30 cellular contexts compared by ENCODE assay signal in genomic region chr22:36783743-36784142, GRCh38. TPM values are rescaled to one million over a fixed set of nuclear protein-coding genes. Genes with fewer than 3 reads are reported as not detected.
"Had no signal": no experiment of that assay in that cellular context is flagged by ENCODE, and none has a peak within 500 bp of the region (broad histone marks: within the 10 kb centered on the region; RNA-seq: fewer than 3 reads in every experiment).

No MANE protein-coding gene starts in this region.

- H3K4me3 Mint-ChIP-seq: memory B cell, natural killer cell had no signal

- H3K9me3 Mint-ChIP-seq: memory B cell, natural killer cell had no signal

- FAIRE-seq: endothelial cell of umbilical vein, kidney had no signal

- H3K27ac ChIP-seq: coronary artery, esophagus muscularis mucosa, foreskin keratinocyte, gastroesophageal sphincter, heart left ventricle, hepatocyte, ovary, psoas muscle, skin epidermis, spleen, thoracic aorta, tibial nerve, upper lobe of left lung, uterus had no signal

- H3K4me3 ChIP-seq: coronary artery, esophagus muscularis mucosa, gastroesophageal sphincter, heart left ventricle, hepatocyte, lung, ovary, psoas muscle, skin epidermis, spleen, thoracic aorta, tibial nerve, upper lobe of left lung, uterus had no signal

- H3K27ac Mint-ChIP-seq: memory B cell, natural killer cell had no signal

- H3K4me2 ChIP-seq: hepatocyte had no signal

- H3K36me3 Mint-ChIP-seq: memory B cell, natural killer cell had no signal

- DNase-seq: dermis blood vessel endothelial cell; effector memory CD4-positive, alpha-beta T cell; foreskin keratinocyte; heart left ventricle; kidney; natural killer cell; occipital lobe; ovary; psoas muscle; right cardiac atrium; spleen; stimulated activated CD4-positive, alpha-beta T cell treated with anti-CD3 and anti-CD28 coated beads, Interleukin-4, amount 100 ng/mL, for 4 hours; stimulated activated naive CD4-positive, alpha-beta T cell treated with Interleukin-2 at 50 U/mL for 16 hours; upper lobe of left lung; uterus had no signal

- H3K4me1 ChIP-seq: foreskin keratinocyte, psoas muscle, uterus had no signal

- H3K9me3 ChIP-seq: esophagus muscularis mucosa, gastroesophageal sphincter, heart left ventricle, ovary, psoas muscle, spleen, thoracic aorta, tibial nerve, upper lobe of left lung, uterus had no signal

- ATAC-seq: foreskin keratinocyte, gastroesophageal sphincter, heart left ventricle, left lobe of liver, natural killer cell, psoas muscle, right cardiac atrium had no signal

- H3K79me2 ChIP-seq: hepatocyte had no signal

- H2AFZ ChIP-seq: hepatocyte had no signal

- H3K27me3 ChIP-seq: ovary, upper lobe of left lung, uterus had no signal

- H3K36me3 ChIP-seq: esophagus muscularis mucosa, gastroesophageal sphincter, heart left ventricle, ovary, spleen, thoracic aorta, tibial nerve, upper lobe of left lung, uterus had no signal

RNA-seq across cellular contexts. Expression of gene PVALB, which starts 33.1 kb away (rescaled TPM):
- total RNA-seq: dermis blood vessel endothelial cell, endothelial cell of umbilical vein, epithelial cell of proximal tubule, esophagus muscularis mucosa, fibroblast of lung, foreskin keratinocyte, gastroesophageal sphincter, heart left ventricle, hepatocyte, renal cortical epithelial cell, right cardiac atrium, thoracic aorta, tibial nerve had no signal
- polyA plus RNA-seq: endothelial cell of umbilical vein, fibroblast of lung, foreskin keratinocyte, heart left ventricle, hepatocyte, neural cell, right cardiac atrium had no signal
